Comparison of ENCODE assay signal across 1 cellular context in the genomic region with DNA sequence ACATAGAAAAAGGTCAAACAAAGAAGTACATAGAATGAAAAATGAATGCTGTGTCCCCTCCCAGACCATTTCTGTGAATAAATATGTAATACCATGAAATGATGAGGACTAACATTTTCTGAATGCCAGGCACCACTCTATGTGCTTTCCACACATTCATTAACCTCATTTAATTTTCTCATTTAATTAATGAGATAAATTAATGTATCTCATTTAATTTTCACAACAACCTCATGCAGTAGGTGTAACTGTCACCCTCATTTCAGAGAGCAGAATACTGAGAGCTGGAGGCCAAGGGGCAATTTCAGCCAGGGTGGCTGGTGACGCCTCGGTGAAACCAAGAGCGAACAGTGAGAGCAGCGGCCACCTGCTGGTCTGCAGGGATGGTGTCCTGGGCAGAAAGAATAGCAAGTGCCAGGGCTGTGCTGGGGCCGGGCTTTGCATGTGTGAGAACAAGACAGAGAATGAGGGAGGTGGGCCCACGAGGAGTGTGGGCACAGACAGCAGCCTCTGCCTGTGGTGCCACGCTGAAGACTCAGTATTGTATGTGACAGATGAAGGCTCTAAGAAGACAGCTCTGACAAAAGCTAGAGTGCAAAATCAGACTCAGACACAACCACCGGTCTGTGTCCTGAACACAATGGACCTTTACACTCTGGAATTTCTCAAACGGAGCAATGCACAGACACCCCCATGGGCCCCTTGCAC.
TF ChIP-seq lines count a peak whose summit lies in the region.

No MANE protein-coding gene starts in this region.

TF ChIP-seq in HepG2, 621 proteins besides CTCF, POLR2A, EP300 and RAD21 (continued from another document and continues in another):
- peak; percentile 24; the same call in 1 of the 2 replicates for TF ChIP-seq SPEN (CRISPR knock-in tag; IDR thresholded peaks at IDR 0.05; ENCODE audit: low read depth)
- peak; percentile 27; the same call in 1 of the 2 replicates for TF ChIP-seq TARDBP (CRISPR knock-in tag; IDR thresholded peaks at IDR 0.05)
- TF ChIP-seq SNAPC2 (CRISPR knock-in tag; IDR thresholded peaks at IDR 0.05), result no peak
- no peak for TF ChIP-seq ZBTB21 (CRISPR knock-in tag; IDR thresholded peaks at IDR 0.05)
- TF ChIP-seq ZNF407 (CRISPR knock-in tag; IDR thresholded peaks at IDR 0.05; ENCODE audit: not compliant biosample characterization), result no peak
- TF ChIP-seq ZNF841 (CRISPR knock-in tag; IDR thresholded peaks at IDR 0.05; ENCODE audit: borderline replicate concordance), result no peak
- no peak for TF ChIP-seq TAF15 (IDR thresholded peaks at IDR 0.05; ENCODE audit: low read depth, low read length, poor library complexity, severe bottlenecking)
- no peak for TF ChIP-seq BRF2 (CRISPR knock-in tag; IDR thresholded peaks at IDR 0.05)
- TF ChIP-seq, protein P1, sequence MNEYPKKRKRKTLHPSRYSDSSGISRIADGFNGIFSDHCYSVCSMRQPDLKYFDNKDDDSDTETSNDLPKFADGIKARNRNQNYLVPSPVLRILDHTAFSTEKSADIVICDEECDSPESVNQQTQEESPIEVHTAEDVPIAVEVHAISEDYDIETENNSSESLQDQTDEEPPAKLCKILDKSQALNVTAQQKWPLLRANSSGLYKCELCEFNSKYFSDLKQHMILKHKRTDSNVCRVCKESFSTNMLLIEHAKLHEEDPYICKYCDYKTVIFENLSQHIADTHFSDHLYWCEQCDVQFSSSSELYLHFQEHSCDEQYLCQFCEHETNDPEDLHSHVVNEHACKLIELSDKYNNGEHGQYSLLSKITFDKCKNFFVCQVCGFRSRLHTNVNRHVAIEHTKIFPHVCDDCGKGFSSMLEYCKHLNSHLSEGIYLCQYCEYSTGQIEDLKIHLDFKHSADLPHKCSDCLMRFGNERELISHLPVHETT (CRISPR knock-in tag; conservative IDR thresholded peaks at IDR 0.05), result no peak
- no peak for TF ChIP-seq ZFYVE20 (CRISPR knock-in tag; IDR thresholded peaks at IDR 0.05; ENCODE audit: borderline replicate concordance, low read depth)
- no peak for TF ChIP-seq MBD4 (IDR thresholded peaks at IDR 0.05; ENCODE audit: borderline replicate concordance, low read length)
- no peak for TF ChIP-seq ZNF362 (CRISPR knock-in tag; IDR thresholded peaks at IDR 0.05; ENCODE audit: borderline replicate concordance)
- TF ChIP-seq ZFP37 (CRISPR knock-in tag; IDR thresholded peaks at IDR 0.05; ENCODE audit: borderline replicate concordance), result no peak
- TF ChIP-seq ARNTL (CRISPR knock-in tag; IDR thresholded peaks at IDR 0.05), result no peak
- TF ChIP-seq ZNF318 (CRISPR knock-in tag; IDR thresholded peaks at IDR 0.05), result no peak
- peak; percentile 93 for TF ChIP-seq ZNF687 (CRISPR knock-in tag; IDR thresholded peaks at IDR 0.05)
- TF ChIP-seq CC2D1A (CRISPR knock-in tag; IDR thresholded peaks at IDR 0.05), result no peak
- TF ChIP-seq ASH2L (IDR thresholded peaks at IDR 0.05; ENCODE audit: insufficient read length, low read depth, low read length), result peak; percentile 56
- TF ChIP-seq MTF2 (CRISPR knock-in tag; IDR thresholded peaks at IDR 0.05; ENCODE audit: borderline replicate concordance), result no peak
- TF ChIP-seq SOX13 (IDR thresholded peaks at IDR 0.05), result no peak
- TF ChIP-seq SOX13 (CRISPR knock-in tag; conservative IDR thresholded peaks at IDR 0.05 in 1 of 2, IDR thresholded peaks at IDR 0.05 in 1 of 2), result 0 out of 4 replicates have a peak, but pooled peaks of 1 of the 2 experiments have one; percentile 36
- TF ChIP-seq KLF6 (CRISPR knock-in tag; IDR thresholded peaks at IDR 0.05), result no peak
- no peak for TF ChIP-seq SIX1 (CRISPR knock-in tag; IDR thresholded peaks at IDR 0.05; ENCODE audit: borderline replicate concordance)
- TF ChIP-seq RFXANK (CRISPR knock-in tag; IDR thresholded peaks at IDR 0.05), result no peak
- TF ChIP-seq MXI1 (IDR thresholded peaks at IDR 0.05; ENCODE audit: borderline replicate concordance, low read depth, low read length), result peak; percentile 35; the same call in 1 of the 3 replicates
